ENCODE assay signal across 8 cellular contexts in genomic region chr19:17235618-17236413, GRCh38. TPM values are rescaled to one million over a fixed set of nuclear protein-coding genes. Genes with fewer than 3 reads are reported as not detected.
DNase-seq lines count a peak whose midpoint lies in the region; ATAC-seq lines count a peak whose summit lies in the region.

No MANE protein-coding gene starts in this region.

- H3K9ac ChIP-seq in endocrine pancreas (ENCODE audit: control insufficient read depth, insufficient read depth, low read length), result peak overlapping the region; percentile 38

- no peaks in the 10 kb centered on the region for H3K36me3 ChIP-seq in endocrine pancreas (ENCODE audit: control insufficient read depth, insufficient read depth, low read length)

- no peaks in the 10 kb centered on the region for H3K27me3 ChIP-seq in endocrine pancreas (ENCODE audit: control insufficient read depth, insufficient read depth, low read length)

- no peaks in the 10 kb centered on the region for H3K9me3 Mint-ChIP-seq in activated CD8-positive, alpha-beta memory T cell treated with anti-CD3 and anti-CD28 coated beads, Interleukin-2, amount 10 ng/mL, durations not matched to agents 7 days and 5 days (ENCODE audit: low read depth)

- H3K4me3 Mint-ChIP-seq in activated CD8-positive, alpha-beta memory T cell treated with anti-CD3 and anti-CD28 coated beads, Interleukin-2, amount 10 ng/mL, durations not matched to agents 7 days and 5 days, result peak overlapping the region; percentile 70

- no peaks in the 10 kb centered on the region for H3K9me3 ChIP-seq in endocrine pancreas (ENCODE audit: control insufficient read depth, low read length)

- CTCF ChIA-PET in activated CD8-positive, alpha-beta memory T cell treated with anti-CD3 and anti-CD28 coated beads, Interleukin-2, amount 10 ng/mL, durations not matched to agents 7 days and 5 days (lab: Charles Lee), result interaction anchor here (0.6 to 2.5 kb wide), 21 partner anchors 10 to 170 kb away, joined by 3 to 14 read pairs (median 5); partner anchors contain the start of genes BABAM1, OCEL1, USE1 and USHBP1

- peak overlapping the region; percentile 66 for H3K27ac Mint-ChIP-seq in activated CD8-positive, alpha-beta memory T cell treated with anti-CD3 and anti-CD28 coated beads, Interleukin-2, amount 10 ng/mL, durations not matched to agents 7 days and 5 days

- H3K4me1 ChIP-seq in endocrine pancreas (ENCODE audit: control insufficient read depth, insufficient read depth, low read length), result no peaks in the 10 kb centered on the region

- peaks cover 5% of the 10 kb centered on the region for H3K4me1 Mint-ChIP-seq in activated CD8-positive, alpha-beta memory T cell treated with anti-CD3 and anti-CD28 coated beads, Interleukin-2, amount 10 ng/mL, durations not matched to agents 7 days and 5 days

- peak; percentile 50 for ATAC-seq in HG02840 (IDR thresholded peaks at IDR 0.05; ENCODE audit: low FRiP score, unreplicated experiment)
- ATAC-seq in activated CD8-positive, alpha-beta memory T cell treated with anti-CD3 and anti-CD28 coated beads, Interleukin-2, amount 10 ng/mL, durations not matched to agents 7 days and 5 days, result peak; percentile 93

- no peaks in the 10 kb centered on the region for H3K36me3 Mint-ChIP-seq in activated CD8-positive, alpha-beta memory T cell treated with anti-CD3 and anti-CD28 coated beads, Interleukin-2, amount 10 ng/mL, durations not matched to agents 7 days and 5 days

- H3K4me3 ChIP-seq in GM08714 (ENCODE audit: low read length) (peak overlapping the region; percentile 59; the same call in 1 of the 2 replicates), endocrine pancreas (ENCODE audit: control insufficient read depth, insufficient read depth, low read length) (no peak overlapping the region)

- DNase-seq in NCI-H748 treated with DMSO at 0.1 percent for 48 hours (lab: John Stamatoyannopoulos, UW) (peak; percentile 24), midbrain (lab: John Stamatoyannopoulos, UW) (peak; percentile 54), NCI-H524 (lab: John Stamatoyannopoulos, UW) (no peak)
- DNase-seq in activated CD8-positive, alpha-beta memory T cell treated with anti-CD3 and anti-CD28 coated beads, Interleukin-2, amount 10 ng/mL, durations not matched to agents 7 days and 5 days, result peak; percentile 81
- DNase-seq in stimulated activated CD8-positive, alpha-beta memory T cell treated with anti-CD3 and anti-CD28 coated beads, Interleukin-2, amount 100 ng/mL, for 1 hour (ENCODE audit: low read depth in 2 of 2), result peak; percentile 52 to 56

- H3K27me3 Mint-ChIP-seq in activated CD8-positive, alpha-beta memory T cell treated with anti-CD3 and anti-CD28 coated beads, Interleukin-2, amount 10 ng/mL, durations not matched to agents 7 days and 5 days, result no peaks in the 10 kb centered on the region

RNA-seq across cellular contexts. Expression of gene OCEL1, which starts 9.8 kb away (rescaled TPM):
- total RNA-seq in activated CD8-positive, alpha-beta memory T cell treated with anti-CD3 and anti-CD28 coated beads, Interleukin-2, amount 10 ng/mL, durations not matched to agents 7 days and 5 days, result 10 to 100 TPM; 23.3 to 27.4 TPM

RNA-seq across cellular contexts. Expression of gene NR2F6, which starts 9.9 kb away (rescaled TPM):
- total RNA-seq in activated CD8-positive, alpha-beta memory T cell treated with anti-CD3 and anti-CD28 coated beads, Interleukin-2, amount 10 ng/mL, durations not matched to agents 7 days and 5 days, result 1 to 10 TPM; 2.7 to 4.7 TPM

RNA-seq across cellular contexts. Expression of gene USE1, which starts 20.7 kb away (rescaled TPM):
- total RNA-seq in activated CD8-positive, alpha-beta memory T cell treated with anti-CD3 and anti-CD28 coated beads, Interleukin-2, amount 10 ng/mL, durations not matched to agents 7 days and 5 days, result 10 to 100 TPM; 22.1 to 23.6 TPM

RNA-seq across cellular contexts. Expression of gene USHBP1, which starts 28.7 kb away (rescaled TPM):
- not detected for total RNA-seq in activated CD8-positive, alpha-beta memory T cell treated with anti-CD3 and anti-CD28 coated beads, Interleukin-2, amount 10 ng/mL, durations not matched to agents 7 days and 5 days

RNA-seq across cellular contexts. Expression of gene BABAM1, which starts 31.4 kb away (rescaled TPM):
- total RNA-seq in activated CD8-positive, alpha-beta memory T cell treated with anti-CD3 and anti-CD28 coated beads, Interleukin-2, amount 10 ng/mL, durations not matched to agents 7 days and 5 days, result 100 to 1,000 TPM; 113 to 117 TPM

Comparison
In these comparisons a context has a peak if more than half of its experiments do, and no peak if none do; other contexts are left out.
1. DNase-seq: peak in NCI-H748 treated with DMSO at 0.1 percent for 48 hours (single experiment), activated CD8-positive, alpha-beta memory T cell treated with anti-CD3 and anti-CD28 coated beads, Interleukin-2, amount 10 ng/mL, durations not matched to agents 7 days and 5 days (single experiment), midbrain (single experiment) and stimulated activated CD8-positive, alpha-beta memory T cell treated with anti-CD3 and anti-CD28 coated beads, Interleukin-2, amount 100 ng/mL, for 1 hour (2 of 2); none in NCI-H524 (0 of 2).